In the genomic region with DNA sequence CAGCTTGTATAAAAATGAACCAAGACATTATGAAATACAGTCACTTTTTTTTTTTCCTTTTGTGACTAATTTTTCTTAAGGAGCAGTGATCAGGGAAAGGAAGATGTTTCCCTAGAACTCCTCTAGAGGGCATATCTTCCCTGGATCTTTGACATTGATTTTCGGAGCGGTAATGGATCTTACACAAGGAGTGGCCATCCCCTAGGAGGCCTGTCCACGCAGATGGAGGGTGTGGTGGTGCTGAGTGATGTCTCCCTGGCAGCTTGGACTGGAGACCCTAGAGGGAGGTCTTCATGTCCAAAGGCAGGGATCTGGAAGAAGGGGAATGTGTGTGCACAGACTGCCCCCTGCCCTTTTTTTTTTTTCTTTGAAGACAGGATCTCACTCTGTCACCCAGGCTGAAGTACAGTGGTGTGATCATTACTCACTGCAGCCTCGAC, we compare ENCODE assay signal across 8 cellular contexts. TPM values are rescaled to one million over a fixed set of nuclear protein-coding genes. Genes with fewer than 3 reads are reported as not detected.
A peak's percentile ranks its signal among the peaks of the same experiment; 100 is the strongest.
DNase-seq lines count a peak whose midpoint lies in the region; TF ChIP-seq lines count a peak whose summit lies in the region.
"Had no signal": no experiment of that assay in that cellular context is flagged by ENCODE, and none has a peak within 500 bp of the region (broad histone marks: within the 10 kb centered on the region; RNA-seq: fewer than 3 reads in every experiment).

No MANE protein-coding gene starts in this region.

- TF ChIP-seq POLR2A in tibial nerve (IDR thresholded peaks at IDR 0.05), result no peak

- H3K27ac ChIP-seq in VCaP (no peak overlapping the region), left ventricle myocardium inferior (replicated peaks) (no peak overlapping the region), tibial nerve (no peak overlapping the region)

- POLR2A ChIA-PET in GM10248 (lab: Yijun Ruan, JAX), result no interaction called here

- intact Hi-C loops in left ventricle myocardium inferior (cut with micrococcal nuclease), result no loop called here

- H3K4me3 ChIP-seq in left ventricle myocardium inferior (no peak overlapping the region), tibial nerve (no peak overlapping the region)

- TF ChIP-seq CTCF in VCaP (conservative IDR thresholded peaks at IDR 0.05) (peak; percentile 70), left ventricle myocardium inferior (IDR thresholded peaks at IDR 0.05; ENCODE audit: borderline replicate concordance) (peak; percentile 35), tibial nerve (IDR thresholded peaks at IDR 0.05) (peak in 4 of 5 experiments; percentile 5 to 22 (median 18)), GM10248 (IDR thresholded peaks at IDR 0.05; ENCODE audit: control extremely low read depth, extremely low read depth, low read depth, missing control alignments) (no peak)

- no peak for TF ChIP-seq EP300 in tibial nerve (IDR thresholded peaks at IDR 0.05)

- H3K36me3 ChIP-seq in left ventricle myocardium inferior (no peaks in the 10 kb centered on the region), tibial nerve (no peaks in the 10 kb centered on the region)

- H3K9me3 ChIP-seq in left ventricle myocardium inferior (replicated peaks) (no peaks in the 10 kb centered on the region), tibial nerve (no peaks in the 10 kb centered on the region)

- DNase-seq in HCEC 1CT, result peak; percentile 79
- no peak for DNase-seq in left ventricle myocardium inferior
- DNase-seq in tibial nerve (ENCODE audit: low spot score in 2 of 2), result no peak
- DNase-seq in activated naive CD4-positive, alpha-beta T cell treated with Interleukin-2 at 50 U/mL for 16 hours, result no peak
- no peak for DNase-seq in GM10248 (ENCODE audit: extremely low spot score)
- no peak for DNase-seq in DMS153 (lab: John Stamatoyannopoulos, UW)
- DNase-seq: NK-92 treated with Interleukin-12 subunit alpha and Interleukin-12 subunit beta, amount 100 ng/mL, for 24 hours had no signal

- H3K4me1 ChIP-seq in left ventricle myocardium inferior (no peaks in the 10 kb centered on the region), tibial nerve (no peaks in the 10 kb centered on the region)

- H3K27me3 ChIP-seq in left ventricle myocardium inferior (ENCODE audit: low read depth), result no peaks in the 10 kb centered on the region
- H3K27me3 ChIP-seq in tibial nerve, result no peaks in the 10 kb centered on the region

- WGBS in tibial nerve, 2 donors, result 19 to 20% methylated on average over 4 of the region's 4 CpGs

- CTCF ChIA-PET in GM10248 (lab: Yijun Ruan, JAX), result no interaction called here

RNA-seq across cellular contexts. Expression of a gene that starts 7.0 kb away (rescaled TPM):
- total RNA-seq in left ventricle myocardium inferior, result 0.49 TPM
- total RNA-seq in tibial nerve, result 1 to 10 TPM in 3 of 4 donors, under 1 TPM in 1; 0.42 to 3.6 (median 2.1) TPM

RNA-seq across cellular contexts. Expression of a gene that starts 26.2 kb away (rescaled TPM):
- total RNA-seq in left ventricle myocardium inferior (52.2 TPM), tibial nerve (100 to 1,000 TPM in 1 of 4 donors, 10 to 100 TPM in 3; 63.3 to 101 (median 83.3) TPM)

RNA-seq across cellular contexts. Expression of a gene that starts 33.3 kb away (rescaled TPM):
- total RNA-seq in left ventricle myocardium inferior (107 TPM), tibial nerve (100 to 1,000 TPM; 110 to 161 (median 154) TPM)

RNA-seq across cellular contexts. Expression of a gene that starts 35.3 kb away (rescaled TPM):
- 6.5 TPM for total RNA-seq in left ventricle myocardium inferior
- total RNA-seq in tibial nerve, result 10 to 100 TPM; 13.0 to 29.7 (median 19.2) TPM
